ENCODE assay signal across 1 cellular context in genomic region chr7:98217623-98218582, GRCh38.
A peak's percentile ranks its signal among the peaks of the same experiment; 100 is the strongest.
TF ChIP-seq lines count a peak whose summit lies in the region.

No MANE protein-coding gene starts in this region.

TF ChIP-seq in K562, 482 proteins besides CTCF, POLR2A, EP300 and RAD21 (continued from another document and continues in another):
- TF ChIP-seq DPF2 (IDR thresholded peaks at IDR 0.05) (peak; percentile 94), ZNF212 (CRISPR knock-in tag; IDR thresholded peaks at IDR 0.05) (no peak), ARNT (IDR thresholded peaks at IDR 0.05) (peak; percentile 71 to 83; a peak in 3 of 4 replicates), KLF13 (tag; IDR thresholded peaks at IDR 0.05; ENCODE audit: borderline replicate concordance, low read depth) (no peak), YY1 (IDR thresholded peaks at IDR 0.05; ENCODE audit: borderline replicate concordance in 1 of 3, control insufficient read depth in 1 of 3, extremely low read depth in 1 of 3, insufficient read depth in 3 of 3, insufficient read length in 1 of 3, insufficient replicate concordance in 2 of 3, low read depth in 1 of 3, low read length in 2 of 3) (no peak), SMARCC2 (IDR thresholded peaks at IDR 0.05; ENCODE audit: low read depth) (peak; percentile 87; the same call in 1 of the 2 replicates), SRF (CRISPR knock-in tag; IDR thresholded peaks at IDR 0.05) (no peak), JUND (IDR thresholded peaks at IDR 0.05; ENCODE audit: borderline replicate concordance, low read depth, low read length) (peak; percentile 54; the same call in 1 of the 2 replicates), JUND (tag; IDR thresholded peaks at IDR 0.05; ENCODE audit: borderline replicate concordance, low read depth, low read length) (peak; percentile 32; the same call in 1 of the 3 replicates), ETV5 (CRISPR knock-in tag; IDR thresholded peaks at IDR 0.05; ENCODE audit: low read depth) (no peak), ZNF589 (CRISPR knock-in tag; IDR thresholded peaks at IDR 0.05; ENCODE audit: low read depth) (peak; percentile 48; the same call in 1 of the 2 replicates), MITF (IDR thresholded peaks at IDR 0.05) (no peak; the same call in 1 of the 2 replicates), KLF16 (IDR thresholded peaks at IDR 0.05) (peak; percentile 86), CTBP1 (IDR thresholded peaks at IDR 0.05; ENCODE audit: borderline replicate concordance) (peak; percentile 83), HDAC2 (IDR thresholded peaks at IDR 0.05) (peak; percentile 100), TCF3 (CRISPR knock-in tag; IDR thresholded peaks at IDR 0.05) (peak; percentile 92), SNRNP70 (optimal IDR thresholded peaks at IDR 0.05; ENCODE audit: low read depth, low read length) (no peak), EP400 (IDR thresholded peaks at IDR 0.05) (no peak; the same call in 1 of the 2 replicates), ZNF830 (CRISPR knock-in tag; IDR thresholded peaks at IDR 0.05) (no peak), NR3C1 (CRISPR knock-in tag; IDR thresholded peaks at IDR 0.05) (no peak), GATAD2A (IDR thresholded peaks at IDR 0.05) (no peak), CBFA2T2 (conservative IDR thresholded peaks at IDR 0.05) (peak; percentile 86), FOXM1 (IDR thresholded peaks at IDR 0.05; ENCODE audit: low read depth) (peak; percentile 77; the same call in 1 of the 2 replicates), FOXM1 (CRISPR knock-in tag; IDR thresholded peaks at IDR 0.05; ENCODE audit: low read depth) (no peak), TBL1XR1 (IDR thresholded peaks at IDR 0.05; ENCODE audit: low read length in 2 of 2) (peak in 1 of 2 experiments; percentile 67; a peak in 1 of 4 replicates), ZNF583 (CRISPR knock-in tag; IDR thresholded peaks at IDR 0.05) (no peak), RCOR1 (IDR thresholded peaks at IDR 0.05; ENCODE audit: borderline replicate concordance in 1 of 2, low read depth in 2 of 2, low read length in 2 of 2) (peak; percentile 100), DIDO1 (tag; IDR thresholded peaks at IDR 0.05; ENCODE audit: low read depth) (no peak), MYNN (IDR thresholded peaks at IDR 0.05) (peak; percentile 63; the same call in 1 of the 2 replicates), MYNN (CRISPR knock-in tag; IDR thresholded peaks at IDR 0.05) (no peak), EGR1 (conservative IDR thresholded peaks at IDR 0.05) (peak; percentile 43), FOXA1 (IDR thresholded peaks at IDR 0.05; ENCODE audit: borderline replicate concordance) (no peak), ZFP1 (CRISPR knock-in tag; IDR thresholded peaks at IDR 0.05) (no peak), TEAD4 (IDR thresholded peaks at IDR 0.05; ENCODE audit: low read length) (peak; percentile 93), TEAD4 (CRISPR knock-in tag; IDR thresholded peaks at IDR 0.05; ENCODE audit: borderline replicate concordance) (no peak), POLR2AphosphoS5 (IDR thresholded peaks at IDR 0.05; ENCODE audit: control insufficient read depth, insufficient read depth, low read depth, low read length) (peak; percentile 68; the same call in 1 of the 2 replicates), MLLT1 (IDR thresholded peaks at IDR 0.05) (peak in 1 of 2 experiments; percentile 54; a peak in 1 of 4 replicates), HIVEP1 (CRISPR knock-in tag; IDR thresholded peaks at IDR 0.05) (no peak), HDAC1 (IDR thresholded peaks at IDR 0.05) (peak; percentile 90 to 100; a peak in 3 of 4 replicates), ZNF584 (CRISPR knock-in tag; IDR thresholded peaks at IDR 0.05; ENCODE audit: low read depth) (0 out of 2 replicates have a peak, but pooled peaks have one; percentile 35), ZNF197 (CRISPR knock-in tag; IDR thresholded peaks at IDR 0.05; ENCODE audit: low read depth) (0 out of 2 replicates have a peak, but pooled peaks have one; percentile 52), NFRKB (IDR thresholded peaks at IDR 0.05; ENCODE audit: low read depth) (no peak), MNT (conservative IDR thresholded peaks at IDR 0.05) (peak in 1 of 2 experiments; percentile 69; a peak in 2 of 4 replicates), GATA2 (CRISPR knock-in tag; IDR thresholded peaks at IDR 0.05) (peak; percentile 79), ZNF780A (CRISPR knock-in tag; IDR thresholded peaks at IDR 0.05) (no peak), SMARCE1 (IDR thresholded peaks at IDR 0.05) (peak; percentile 97), NCOR1 (IDR thresholded peaks at IDR 0.05) (peak; percentile 80), MTA1 (IDR thresholded peaks at IDR 0.05; ENCODE audit: borderline replicate concordance) (peak; percentile 80), NR2C1 (IDR thresholded peaks at IDR 0.05) (0 out of 2 replicates have a peak, but pooled peaks have one; percentile 26), NR2C1 (tag; IDR thresholded peaks at IDR 0.05) (0 out of 2 replicates have a peak, but pooled peaks have one; percentile 19), CBFA2T3 (IDR thresholded peaks at IDR 0.05) (peak; percentile 95), LEF1 (IDR thresholded peaks at IDR 0.05) (peak; percentile 57; the same call in 1 of the 2 replicates), SMARCA4 (IDR thresholded peaks at IDR 0.05) (peak; percentile 97), TAL1 (IDR thresholded peaks at IDR 0.05) (peak; percentile 90), ID3 (CRISPR knock-in tag; IDR thresholded peaks at IDR 0.05) (no peak), ID3 (tag; IDR thresholded peaks at IDR 0.05) (0 out of 2 replicates have a peak, but pooled peaks have one; percentile 37), ZNF766 (CRISPR knock-in tag; conservative IDR thresholded peaks at IDR 0.05) (peak; percentile 61; the same call in 1 of the 2 replicates), CTCFL (IDR thresholded peaks at IDR 0.05; ENCODE audit: borderline replicate concordance, insufficient read depth, low read depth, low read length, poor library complexity, severe bottlenecking) (no peak), MIER1 (IDR thresholded peaks at IDR 0.05; ENCODE audit: low read depth) (no peak), SREBF2 (CRISPR knock-in tag; IDR thresholded peaks at IDR 0.05) (no peak), MECOM (CRISPR knock-in tag; IDR thresholded peaks at IDR 0.05) (peak; percentile 73), KLF10 (CRISPR knock-in tag; IDR thresholded peaks at IDR 0.05) (no peak), KDM1A (IDR thresholded peaks at IDR 0.05) (peak; percentile 100), SRSF3 (IDR thresholded peaks at IDR 0.05; ENCODE audit: insufficient read depth, low read length) (no peak), SMAD4 (CRISPR knock-in tag; conservative IDR thresholded peaks at IDR 0.05) (peak; percentile 94)
- TF ChIP-seq, protein P1, sequence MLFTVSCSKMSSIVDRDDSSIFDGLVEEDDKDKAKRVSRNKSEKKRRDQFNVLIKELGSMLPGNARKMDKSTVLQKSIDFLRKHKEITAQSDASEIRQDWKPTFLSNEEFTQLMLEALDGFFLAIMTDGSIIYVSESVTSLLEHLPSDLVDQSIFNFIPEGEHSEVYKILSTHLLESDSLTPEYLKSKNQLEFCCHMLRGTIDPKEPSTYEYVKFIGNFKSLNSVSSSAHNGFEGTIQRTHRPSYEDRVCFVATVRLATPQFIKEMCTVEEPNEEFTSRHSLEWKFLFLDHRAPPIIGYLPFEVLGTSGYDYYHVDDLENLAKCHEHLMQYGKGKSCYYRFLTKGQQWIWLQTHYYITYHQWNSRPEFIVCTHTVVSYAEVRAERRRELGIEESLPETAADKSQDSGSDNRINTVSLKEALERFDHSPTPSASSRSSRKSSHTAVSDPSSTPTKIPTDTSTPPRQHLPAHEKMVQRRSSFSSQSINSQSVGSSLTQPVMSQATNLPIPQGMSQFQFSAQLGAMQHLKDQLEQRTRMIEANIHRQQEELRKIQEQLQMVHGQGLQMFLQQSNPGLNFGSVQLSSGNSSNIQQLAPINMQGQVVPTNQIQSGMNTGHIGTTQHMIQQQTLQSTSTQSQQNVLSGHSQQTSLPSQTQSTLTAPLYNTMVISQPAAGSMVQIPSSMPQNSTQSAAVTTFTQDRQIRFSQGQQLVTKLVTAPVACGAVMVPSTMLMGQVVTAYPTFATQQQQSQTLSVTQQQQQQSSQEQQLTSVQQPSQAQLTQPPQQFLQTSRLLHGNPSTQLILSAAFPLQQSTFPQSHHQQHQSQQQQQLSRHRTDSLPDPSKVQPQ (CRISPR knock-in tag; IDR thresholded peaks at IDR 0.05; ENCODE audit: borderline replicate concordance) = 0 out of 2 replicates have a peak, but pooled peaks have one; percentile 49
- TF ChIP-seq, protein P2, sequence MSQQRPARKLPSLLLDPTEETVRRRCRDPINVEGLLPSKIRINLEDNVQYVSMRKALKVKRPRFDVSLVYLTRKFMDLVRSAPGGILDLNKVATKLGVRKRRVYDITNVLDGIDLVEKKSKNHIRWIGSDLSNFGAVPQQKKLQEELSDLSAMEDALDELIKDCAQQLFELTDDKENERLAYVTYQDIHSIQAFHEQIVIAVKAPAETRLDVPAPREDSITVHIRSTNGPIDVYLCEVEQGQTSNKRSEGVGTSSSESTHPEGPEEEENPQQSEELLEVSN (IDR thresholded peaks at IDR 0.05; ENCODE audit: borderline replicate concordance in 1 of 2, extremely low read depth in 1 of 2, insufficient read depth in 1 of 2, insufficient read length in 1 of 2, low read depth in 1 of 2, low read length in 1 of 2, poor library complexity in 1 of 2, severe bottlenecking in 1 of 2) = peak in 1 of 2 experiments; percentile 6
- TF ChIP-seq, protein P3, sequence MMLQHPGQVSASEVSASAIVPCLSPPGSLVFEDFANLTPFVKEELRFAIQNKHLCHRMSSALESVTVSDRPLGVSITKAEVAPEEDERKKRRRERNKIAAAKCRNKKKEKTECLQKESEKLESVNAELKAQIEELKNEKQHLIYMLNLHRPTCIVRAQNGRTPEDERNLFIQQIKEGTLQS (IDR thresholded peaks at IDR 0.05) = peak; percentile 47; the same call in 1 of the 2 replicates
- TF ChIP-seq, protein P3 (CRISPR knock-in tag; conservative IDR thresholded peaks at IDR 0.05) = no peak
- TF ChIP-seq, protein P4, sequence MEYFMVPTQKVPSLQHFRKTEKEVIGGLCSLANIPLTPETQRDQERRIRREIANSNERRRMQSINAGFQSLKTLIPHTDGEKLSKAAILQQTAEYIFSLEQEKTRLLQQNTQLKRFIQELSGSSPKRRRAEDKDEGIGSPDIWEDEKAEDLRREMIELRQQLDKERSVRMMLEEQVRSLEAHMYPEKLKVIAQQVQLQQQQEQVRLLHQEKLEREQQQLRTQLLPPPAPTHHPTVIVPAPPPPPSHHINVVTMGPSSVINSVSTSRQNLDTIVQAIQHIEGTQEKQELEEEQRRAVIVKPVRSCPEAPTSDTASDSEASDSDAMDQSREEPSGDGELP (CRISPR knock-in tag; IDR thresholded peaks at IDR 0.05; ENCODE audit: borderline replicate concordance) = peak; percentile 49; the same call in 1 of the 2 replicates
